ENCODE assay signal across 8 cellular contexts in genomic region chr1:180228648-180229482, GRCh38. TPM values are rescaled to one million over a fixed set of nuclear protein-coding genes. Genes with fewer than 3 reads are reported as not detected.
DNase-seq lines count a peak whose midpoint lies in the region; ATAC-seq and TF ChIP-seq lines count a peak whose summit lies in the region.

No MANE protein-coding gene starts in this region.

- H3K9me3 ChIP-seq in heart left ventricle (no peaks in the 10 kb centered on the region), sigmoid colon (no peaks in the 10 kb centered on the region)

- ATAC-seq in HG02588 (IDR thresholded peaks at IDR 0.05; ENCODE audit: unreplicated experiment) = peak; percentile 8
- peak in 3 of 4 donors; percentile 15 to 24 (median 18) for ATAC-seq in heart left ventricle

- H3K4me3 ChIP-seq in WI38 (ENCODE audit: low read depth, low read length) = peak overlapping the region; percentile 56
- H3K4me3 ChIP-seq in heart left ventricle = peak overlapping the region; percentile 50 to 68 (median 54)
- H3K4me3 ChIP-seq in sigmoid colon = peak overlapping the region; percentile 26 to 56 (median 50)

- no peak overlapping the region for H3K27ac ChIP-seq in heart left ventricle
- no peak overlapping the region for H3K27ac ChIP-seq in sigmoid colon

- no peak for TF ChIP-seq EP300 in sigmoid colon (IDR thresholded peaks at IDR 0.05)

- H3K27me3 ChIP-seq in heart left ventricle (peaks cover 58 to 100% (median 84%) of the 10 kb centered on the region in 9 donors), sigmoid colon (peaks cover 63 to 89% (median 85%) of the 10 kb centered on the region in 3 donors)

- TF ChIP-seq POLR2A in heart left ventricle (IDR thresholded peaks at IDR 0.05) (no peak), sigmoid colon (IDR thresholded peaks at IDR 0.05) (no peak)

- H3K4me1 ChIP-seq in heart left ventricle (peaks cover 3 to 43% (median 32%) of the 10 kb centered on the region in 12 donors), sigmoid colon (peaks cover 0 to 45% (median 41%) of the 10 kb centered on the region in 4 donors)

- peak; percentile 53 for DNase-seq in DMS153 (lab: John Stamatoyannopoulos, UW)
- no peak for DNase-seq in heart left ventricle
- DNase-seq in sigmoid colon = peak; percentile 56
- DNase-seq in Kasumi-1 (lab: John Stamatoyannopoulos, UW) = no peak
- DNase-seq in stimulated activated CD4-positive, alpha-beta T cell treated with anti-CD3 and anti-CD28 coated beads, Interleukin-1b, Interleukin-23, amount 100 ng/mL, for 48 hours = no peak
- no peak for DNase-seq in midbrain (lab: John Stamatoyannopoulos, UW)

- H3K36me3 ChIP-seq in heart left ventricle = no peaks in the 10 kb centered on the region
- no peaks in the 10 kb centered on the region for H3K36me3 ChIP-seq in sigmoid colon

- 3 to 7% (median 4%) methylated on average over 34 to 57 of the region's 57 CpGs for WGBS in heart left ventricle, 4 donors
- 4 to 7% methylated on average over 57 of the region's 57 CpGs for WGBS in sigmoid colon, 2 donors

- TF ChIP-seq CTCF in WI38 (IDR thresholded peaks at IDR 0.05; ENCODE audit: low read depth, low read length) (no peak), heart left ventricle (IDR thresholded peaks at IDR 0.05) (no peak), sigmoid colon (IDR thresholded peaks at IDR 0.05) (no peak)

- intact Hi-C loops in heart left ventricle (cut with DNase I) (no loop called here), sigmoid colon (cut with DNase I) (no loop called here)

RNA-seq across cellular contexts. Expression of gene LHX4, which starts 1.2 kb away (rescaled TPM):
- total RNA-seq in heart left ventricle (not detected), sigmoid colon (not detected)
- polyA plus RNA-seq in heart left ventricle (not detected), sigmoid colon (under 1 TPM; 0.44 to 0.92 (median 0.60) TPM)

Comparison
In these comparisons a context has a peak if more than half of its experiments do, and no peak if none do; other contexts are left out.
1. DNase-seq: peak in DMS153 (single experiment) and sigmoid colon (single experiment); none in heart left ventricle (0 of 5), Kasumi-1 (0 of 2), stimulated activated CD4-positive, alpha-beta T cell treated with anti-CD3 and anti-CD28 coated beads, Interleukin-1b, Interleukin-23, amount 100 ng/mL, for 48 hours (single experiment) and midbrain (single experiment).
2. Peak in every context shown above with its lines, with median percentiles within 50 percentile points of each other: H3K4me3 ChIP-seq.